26 cellular contexts compared by ENCODE assay signal in the genomic region with DNA sequence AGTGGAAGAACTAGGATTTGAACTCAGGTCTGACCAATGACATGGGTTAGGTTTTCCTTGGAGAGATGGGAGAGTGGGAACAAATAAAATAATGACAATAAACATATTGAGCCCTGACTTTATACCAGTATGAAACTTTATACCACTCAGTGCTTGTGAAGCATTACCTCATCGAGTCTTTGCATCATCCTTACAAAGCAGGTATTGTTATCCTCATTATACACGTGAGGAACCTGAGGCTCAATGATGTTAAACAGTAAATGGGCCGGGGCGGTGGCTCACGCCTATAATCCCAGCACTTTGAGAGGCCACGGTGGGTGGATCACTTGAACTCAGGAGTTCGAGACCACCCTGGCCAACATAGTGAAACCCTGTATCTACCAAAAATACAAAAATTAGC. TPM values are rescaled to one million over a fixed set of nuclear protein-coding genes. Genes with fewer than 3 reads are reported as not detected.
"Had no signal": no experiment of that assay in that cellular context is flagged by ENCODE, and none has a peak within 500 bp of the region (broad histone marks: within the 10 kb centered on the region; RNA-seq: fewer than 3 reads in every experiment).

No MANE protein-coding gene starts in this region.

- H3K27me3 ChIP-seq: left lung, ovary, right atrium auricular region, suprapubic skin, tibial artery, upper lobe of right lung had no signal

- ATAC-seq: left colon; left lung; lower lobe of right lung; naive thymus-derived CD4-positive, alpha-beta T cell; natural killer cell treated with Interleukin-12 subunit alpha and Interleukin-12 subunit beta and Interleukin-15 and Interleukin-18, amount 100 ng/mL, for 72 hours; sciatic nerve; stimulated activated effector memory CD8-positive, alpha-beta T cell treated with anti-CD3 and anti-CD28 coated beads, Interleukin-12 subunit alpha, Interleukin-12 subunit beta, amount 100 ng/mL, for 72 hours; upper lobe of right lung had no signal

- H3K9me3 ChIP-seq: left lung, lower lobe of right lung, ovary, right atrium auricular region, suprapubic skin, thoracic aorta, tibial artery, upper lobe of right lung had no signal

- H3K27ac ChIP-seq: left lung, lower lobe of right lung, ovary, right atrium auricular region, skin epidermis, suprapubic skin, thoracic aorta, tibial artery, upper lobe of right lung had no signal

- FAIRE-seq: islet of Langerhans, kidney, urothelium cell line had no signal

- DNase-seq: hypothalamus; immature natural killer cell; kidney; left colon; left lung; lower lobe of right lung; mesendoderm; naive thymus-derived CD4-positive, alpha-beta T cell; ovary; stimulated activated CD4-positive, alpha-beta T cell treated with anti-CD3 and anti-CD28 coated beads, Interleukin-12 subunit alpha, Interleukin-12 subunit beta, amount 100 ng/mL, for 4 hours; stimulated activated CD4-positive, alpha-beta T cell treated with anti-CD3 and anti-CD28 coated beads, Interleukin-15, amount 100 ng/mL, for 24 hours; stimulated activated CD4-positive, alpha-beta T cell treated with anti-CD3 and anti-CD28 coated beads, Interleukin-4, amount 100 ng/mL, for 24 hours; stimulated activated naive CD4-positive, alpha-beta T cell; tibial artery; trophoblast cell; upper lobe of right lung had no signal

- H3K4me1 ChIP-seq: left lung, lower lobe of right lung, right atrium auricular region, suprapubic skin, tibial artery, upper lobe of right lung had no signal

- H3K4me3 ChIP-seq: left lung, lower lobe of right lung, ovary, right atrium auricular region, skin epidermis, suprapubic skin, thoracic aorta, tibial artery, upper lobe of right lung had no signal

- H3K36me3 ChIP-seq: left lung, lower lobe of right lung, ovary, right atrium auricular region, suprapubic skin, thoracic aorta, tibial artery, upper lobe of right lung had no signal

RNA-seq across cellular contexts. Expression of gene HHEX, which starts 47.7 kb away (rescaled TPM):
- polyA plus RNA-seq: neural cell had no signal
